In the genomic region with DNA sequence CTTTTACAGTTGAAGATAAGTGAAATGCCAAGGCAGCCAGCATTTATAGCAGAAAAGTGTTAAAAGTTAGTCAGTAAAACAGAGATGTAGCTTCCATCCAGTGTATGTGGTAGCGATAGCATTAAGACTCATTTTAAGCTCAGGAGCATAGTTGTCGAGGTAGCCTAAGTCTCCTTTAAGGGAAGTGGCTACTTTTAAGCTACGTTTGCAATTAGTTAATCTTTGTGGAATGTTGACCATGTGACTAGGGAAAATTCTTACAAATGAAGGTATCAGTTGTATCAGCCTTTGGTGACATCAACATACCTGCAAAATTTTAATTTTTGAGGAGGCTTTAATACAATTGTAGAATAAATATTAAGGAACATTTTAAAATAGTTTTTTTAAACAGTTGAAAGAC, we compare ENCODE assay signal across 29 cellular contexts.
DNase-seq lines count a peak whose midpoint lies in the region; ATAC-seq and TF ChIP-seq lines count a peak whose summit lies in the region.
"Had no signal": no experiment of that assay in that cellular context is flagged by ENCODE, and none has a peak within 500 bp of the region (broad histone marks: within the 10 kb centered on the region; RNA-seq: fewer than 3 reads in every experiment).

No MANE protein-coding gene starts in this region.

- no peaks in the 10 kb centered on the region for H3K27me3 ChIP-seq in left lung
- H3K27me3 ChIP-seq: breast epithelium, sigmoid colon, tibial artery had no signal

- H3K4me1 ChIP-seq in left lung = peaks cover 0 to 4% of the 10 kb centered on the region in 2 donors
- H3K4me1 ChIP-seq: breast epithelium, parathyroid adenoma, sigmoid colon, tibial artery had no signal

- peak; percentile 10 for DNase-seq in A172 (ENCODE audit: low spot score)
- DNase-seq in M059J (ENCODE audit: low read depth) = peak; percentile 66
- DNase-seq in epithelial cell of proximal tubule (ENCODE audit: low read depth) = peak; percentile 45
- no peak for DNase-seq in left lung
- no peak for DNase-seq in activated naive CD4-positive, alpha-beta T cell (lab: John Stamatoyannopoulos, UW)
- no peak for DNase-seq in T-helper 2 cell
- DNase-seq: activated CD4-positive, CD25-positive, alpha-beta regulatory T cell treated with anti-CD3 and anti-CD28 coated beads, Interleukin-2, amount 50 U/mL, for 72 hours; activated CD8-positive, alpha-beta T cell treated with anti-CD3 and anti-CD28 coated beads for 36 hours; activated effector memory CD4-positive, alpha-beta T cell treated with anti-CD3 and anti-CD28 coated beads, Interleukin-2, amount 50 U/mL, for 16 hours; CD4-positive, alpha-beta T cell; DMS 273 treated with DMSO at 0.1 percent for 48 hours; effector memory CD8-positive, alpha-beta T cell; glutamatergic neuron; left ventricle myocardium superior; natural killer cell; NCI-H1694; NCI-H2171; NCI-H524; SHP77 treated with DMSO at 0.1 percent for 48 hours; sigmoid colon; stimulated activated CD4-positive, alpha-beta T cell treated with anti-CD3 and anti-CD28 coated beads, Interleukin-15, amount 100 ng/mL, for 24 hours; stimulated activated naive CD8-positive, alpha-beta T cell treated with anti-CD3 and anti-CD28 coated beads, Interleukin-15, amount 100 ng/mL, for 72 hours; tibial artery had no signal

- TF ChIP-seq CTCF in epithelial cell of proximal tubule (conservative IDR thresholded peaks at IDR 0.05; ENCODE audit: low read depth, low read length) (no peak), left lung (IDR thresholded peaks at IDR 0.05) (no peak)

- no peak overlapping the region for H3K27ac Mint-ChIP-seq in activated T-helper 17 cell treated with anti-CD3 and anti-CD28 coated beads, Interleukin-2, amount 50 U/mL, for 72 hours
- H3K27ac Mint-ChIP-seq: activated CD8-positive, alpha-beta T cell treated with anti-CD3 and anti-CD28 coated beads for 36 hours; CD4-positive, alpha-beta T cell; effector memory CD8-positive, alpha-beta T cell; natural killer cell; stimulated activated naive CD8-positive, alpha-beta T cell treated with anti-CD3 and anti-CD28 coated beads, Interleukin-15, amount 100 ng/mL, for 72 hours had no signal

- H3K4me3 ChIP-seq in epithelial cell of proximal tubule (ENCODE audit: low read depth, low read length) (no peak overlapping the region), left lung (no peak overlapping the region)
- H3K4me3 ChIP-seq: breast epithelium, coronary artery, sigmoid colon, tibial artery had no signal

- no peaks in the 10 kb centered on the region for H3K36me3 Mint-ChIP-seq in activated T-helper 17 cell treated with anti-CD3 and anti-CD28 coated beads, Interleukin-2, amount 50 U/mL, for 72 hours (ENCODE audit: low read depth)
- H3K36me3 Mint-ChIP-seq: natural killer cell had no signal

- no peaks in the 10 kb centered on the region for H3K36me3 ChIP-seq in left lung
- H3K36me3 ChIP-seq: breast epithelium, sigmoid colon, tibial artery had no signal

- H3K4me3 Mint-ChIP-seq in activated T-helper 17 cell treated with anti-CD3 and anti-CD28 coated beads, Interleukin-2, amount 50 U/mL, for 72 hours = no peak overlapping the region
- H3K4me3 Mint-ChIP-seq: activated CD8-positive, alpha-beta T cell treated with anti-CD3 and anti-CD28 coated beads for 36 hours; CD4-positive, alpha-beta T cell; effector memory CD8-positive, alpha-beta T cell; natural killer cell; stimulated activated naive CD8-positive, alpha-beta T cell treated with anti-CD3 and anti-CD28 coated beads, Interleukin-15, amount 100 ng/mL, for 72 hours had no signal

- no peak overlapping the region for H3K27ac ChIP-seq in left lung
- H3K27ac ChIP-seq: 22Rv1, breast epithelium, coronary artery, parathyroid adenoma, tibial artery had no signal

- ATAC-seq in left lung = peak; percentile 56
- ATAC-seq in activated T-helper 17 cell treated with anti-CD3 and anti-CD28 coated beads, Interleukin-2, amount 50 U/mL, for 72 hours (replicated peaks) = no peak
- no peak for ATAC-seq in GM18909 (IDR thresholded peaks at IDR 0.05; ENCODE audit: poor library complexity, unreplicated experiment)
- ATAC-seq: activated CD8-positive, alpha-beta T cell treated with anti-CD3 and anti-CD28 coated beads for 36 hours; effector memory CD8-positive, alpha-beta T cell; left ventricle myocardium superior; natural killer cell; stimulated activated naive CD8-positive, alpha-beta T cell treated with anti-CD3 and anti-CD28 coated beads, Interleukin-15, amount 100 ng/mL, for 72 hours had no signal

- H3K9me3 ChIP-seq in left lung = no peaks in the 10 kb centered on the region
- H3K9me3 ChIP-seq: breast epithelium, tibial artery had no signal

- intact Hi-C loops in left lung (cut with DNase I) = no loop called here

- no peaks in the 10 kb centered on the region for H3K4me1 Mint-ChIP-seq in activated T-helper 17 cell treated with anti-CD3 and anti-CD28 coated beads, Interleukin-2, amount 50 U/mL, for 72 hours
- H3K4me1 Mint-ChIP-seq: natural killer cell; stimulated activated naive CD8-positive, alpha-beta T cell treated with anti-CD3 and anti-CD28 coated beads, Interleukin-15, amount 100 ng/mL, for 72 hours had no signal

- H3K9me3 Mint-ChIP-seq in activated T-helper 17 cell treated with anti-CD3 and anti-CD28 coated beads, Interleukin-2, amount 50 U/mL, for 72 hours = no peaks in the 10 kb centered on the region
- H3K9me3 Mint-ChIP-seq: activated CD8-positive, alpha-beta T cell treated with anti-CD3 and anti-CD28 coated beads for 36 hours; CD4-positive, alpha-beta T cell; effector memory CD8-positive, alpha-beta T cell; stimulated activated naive CD8-positive, alpha-beta T cell treated with anti-CD3 and anti-CD28 coated beads, Interleukin-15, amount 100 ng/mL, for 72 hours had no signal

- peaks cover 8% of the 10 kb centered on the region for H3K27me3 Mint-ChIP-seq in activated T-helper 17 cell treated with anti-CD3 and anti-CD28 coated beads, Interleukin-2, amount 50 U/mL, for 72 hours
- H3K27me3 Mint-ChIP-seq: activated CD8-positive, alpha-beta T cell treated with anti-CD3 and anti-CD28 coated beads for 36 hours; stimulated activated naive CD8-positive, alpha-beta T cell treated with anti-CD3 and anti-CD28 coated beads, Interleukin-15, amount 100 ng/mL, for 72 hours had no signal

Comparison
In these comparisons a context has a peak if more than half of its experiments do, and no peak if none do; other contexts are left out.
1. DNase-seq: peak in A172 (single experiment), M059J (single experiment) and epithelial cell of proximal tubule (single experiment); none in left lung (0 of 2), activated naive CD4-positive, alpha-beta T cell (0 of 4) and T-helper 2 cell (0 of 5).